8 cellular contexts compared by ENCODE assay signal in the genomic region with DNA sequence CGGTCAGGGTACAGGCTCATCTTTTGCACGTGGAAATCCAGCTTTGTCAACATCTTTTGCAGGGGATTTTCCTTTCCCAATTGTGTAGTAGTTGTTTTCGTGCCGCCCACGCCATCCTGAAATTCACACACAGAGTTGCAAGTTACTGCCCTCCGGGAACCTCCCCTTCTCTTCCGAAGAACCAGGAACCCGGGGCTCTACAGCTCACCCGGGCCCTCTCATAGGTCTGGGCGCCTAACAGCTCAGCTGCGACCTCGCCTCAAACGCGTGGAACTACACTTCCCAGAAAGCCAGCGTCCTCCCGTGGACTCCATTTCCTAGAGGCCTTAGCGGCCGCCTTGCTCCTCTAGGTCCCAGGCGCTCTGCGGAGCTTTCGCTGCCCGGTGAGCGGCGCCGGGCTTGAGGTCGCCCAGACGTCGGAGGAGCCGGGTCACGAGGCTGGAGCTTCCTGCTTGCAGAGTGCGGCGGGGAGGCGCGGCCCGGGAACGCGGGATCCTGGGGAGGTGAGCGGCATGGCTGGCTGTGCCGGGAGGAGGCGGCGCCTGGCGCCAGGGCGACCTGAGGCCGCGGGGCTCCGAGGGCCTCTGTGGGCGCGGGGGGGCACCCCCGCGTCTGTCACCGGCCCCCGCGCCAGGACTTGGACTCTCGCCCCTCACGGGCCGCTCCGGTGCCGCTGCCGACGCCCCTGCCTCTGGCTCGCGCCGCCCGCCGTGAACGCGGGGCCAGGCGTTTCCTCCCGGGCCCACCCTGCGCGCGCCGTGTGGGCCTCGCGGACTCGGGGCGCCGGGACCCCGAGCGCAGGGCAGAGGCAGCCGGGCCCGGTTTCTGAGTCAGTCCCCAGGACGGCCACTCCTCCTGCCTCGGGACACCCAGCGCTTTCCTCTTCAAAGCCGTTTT. TPM values are rescaled to one million over a fixed set of nuclear protein-coding genes. Genes with fewer than 3 reads are reported as not detected.
DNase-seq lines count a peak whose midpoint lies in the region; ATAC-seq and TF ChIP-seq lines count a peak whose summit lies in the region.

A gene (plus strand): TSS at position 329 of the 897 bp plus-strand sequence. CDS start 1,095 bp downstream, outside the sequence.

- peak within 1 kb of the TSS; percentile 72 for H3K4me3 ChIP-seq in AG04449 (ENCODE audit: low read depth, low read length)

- H3K36me3 Mint-ChIP-seq in WTC11, result peaks cover 14% of the 10 kb centered on the region
- H3K36me3 Mint-ChIP-seq in immature natural killer cell, result peaks cover 3 to 7% (median 7%) of the 10 kb centered on the region in 3 donors

- H3K4me3 Mint-ChIP-seq in WTC11, result peak within 1 kb of the TSS; percentile 66
- peak within 1 kb of the TSS; percentile 88 to 95 (median 93) for H3K4me3 Mint-ChIP-seq in immature natural killer cell

- POLR2A ChIA-PET in AG04449 (lab: Yijun Ruan, JAX) (interaction anchor here (1.0 to 1.2 kb wide), 3 partner anchors 130 to 691 kb away, joined by 3 to 7 read pairs (median 7); a partner anchor contains a TSS), WTC11 (lab: Charles Lee) (interaction anchor here (0.6 to 1.2 kb wide), 6 partner anchors 9 to 136 kb away, joined by 3 to 6 read pairs (median 4); a partner anchor contains a TSS)

- 0 out of 2 replicates have a peak, but pooled peaks cover under 1% of the 10 kb centered on the region for H3K27me3 Mint-ChIP-seq in WTC11 (ENCODE audit: low read depth)
- H3K27me3 Mint-ChIP-seq in immature natural killer cell (ENCODE audit: low read depth in 3 of 3), result peaks cover 0 to 5% (median 2%) of the 10 kb centered on the region in 3 donors

- TF ChIP-seq CTCF in AG04449 (IDR thresholded peaks at IDR 0.05; ENCODE audit: insufficient read depth, low read length, missing control alignments) (peak; percentile 15), WTC11 (IDR thresholded peaks at IDR 0.05) (no peak)

- CTCF ChIA-PET in AG04449 (lab: Yijun Ruan, JAX) (no interaction called here), WTC11 (lab: Charles Lee) (interaction anchor here (0.9 to 2.0 kb wide), 7 partner anchors 21 to 200 kb away, joined by 3 to 23 read pairs (median 6); a partner anchor contains a TSS)

- no peak within 1 kb of the TSS for H3K27ac Mint-ChIP-seq in WTC11
- peak within 1 kb of the TSS; percentile 58 to 92 (median 86) for H3K27ac Mint-ChIP-seq in immature natural killer cell

- DNase-seq in AG04449 (ENCODE audit: low read depth, low spot score) (peak; percentile 54), NCI-H2196 treated with DMSO at 0.1 percent for 48 hours (lab: John Stamatoyannopoulos, UW; ENCODE audit: unreplicated experiment) (peak; percentile 84), WTC11 (ENCODE audit: low spot score) (peak; percentile 91), caudate nucleus (lab: John Stamatoyannopoulos, UW) (peak; percentile 36 to 95 (median 86)), immature natural killer cell (peak; percentile 77 to 79 (median 78)), smooth muscle cell of the brain vasculature (ENCODE audit: low read depth, low spot score) (peak; percentile 82)

- H3K4me1 Mint-ChIP-seq in WTC11 (peaks cover 14% of the 10 kb centered on the region), immature natural killer cell (peaks cover 27 to 33% of the 10 kb centered on the region in 2 donors)

- ATAC-seq in GM18870 (IDR thresholded peaks at IDR 0.05; ENCODE audit: unreplicated experiment) (peak; percentile 100), HG03108 (IDR thresholded peaks at IDR 0.05; ENCODE audit: unreplicated experiment) (peak; percentile 99), WTC11 (peak; percentile 99)

- peak within 1 kb of the TSS; percentile 36 for H3K27ac ChIP-seq in caudate nucleus (ENCODE audit: low read depth, low read length)

- no peaks in the 10 kb centered on the region for H3K9me3 Mint-ChIP-seq in WTC11
- H3K9me3 Mint-ChIP-seq in immature natural killer cell, result no peaks in the 10 kb centered on the region

TF ChIP-seq in WTC11, 78 proteins besides CTCF, POLR2A, EP300 and RAD21 (continues in another document):
- TF ChIP-seq, protein P1, sequence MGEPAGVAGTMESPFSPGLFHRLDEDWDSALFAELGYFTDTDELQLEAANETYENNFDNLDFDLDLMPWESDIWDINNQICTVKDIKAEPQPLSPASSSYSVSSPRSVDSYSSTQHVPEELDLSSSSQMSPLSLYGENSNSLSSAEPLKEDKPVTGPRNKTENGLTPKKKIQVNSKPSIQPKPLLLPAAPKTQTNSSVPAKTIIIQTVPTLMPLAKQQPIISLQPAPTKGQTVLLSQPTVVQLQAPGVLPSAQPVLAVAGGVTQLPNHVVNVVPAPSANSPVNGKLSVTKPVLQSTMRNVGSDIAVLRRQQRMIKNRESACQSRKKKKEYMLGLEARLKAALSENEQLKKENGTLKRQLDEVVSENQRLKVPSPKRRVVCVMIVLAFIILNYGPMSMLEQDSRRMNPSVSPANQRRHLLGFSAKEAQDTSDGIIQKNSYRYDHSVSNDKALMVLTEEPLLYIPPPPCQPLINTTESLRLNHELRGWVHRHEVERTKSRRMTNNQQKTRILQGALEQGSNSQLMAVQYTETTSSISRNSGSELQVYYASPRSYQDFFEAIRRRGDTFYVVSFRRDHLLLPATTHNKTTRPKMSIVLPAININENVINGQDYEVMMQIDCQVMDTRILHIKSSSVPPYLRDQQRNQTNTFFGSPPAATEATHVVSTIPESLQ (CRISPR knock-in tag; IDR thresholded peaks at IDR 0.05), result no peak
- TF ChIP-seq, protein P2, sequence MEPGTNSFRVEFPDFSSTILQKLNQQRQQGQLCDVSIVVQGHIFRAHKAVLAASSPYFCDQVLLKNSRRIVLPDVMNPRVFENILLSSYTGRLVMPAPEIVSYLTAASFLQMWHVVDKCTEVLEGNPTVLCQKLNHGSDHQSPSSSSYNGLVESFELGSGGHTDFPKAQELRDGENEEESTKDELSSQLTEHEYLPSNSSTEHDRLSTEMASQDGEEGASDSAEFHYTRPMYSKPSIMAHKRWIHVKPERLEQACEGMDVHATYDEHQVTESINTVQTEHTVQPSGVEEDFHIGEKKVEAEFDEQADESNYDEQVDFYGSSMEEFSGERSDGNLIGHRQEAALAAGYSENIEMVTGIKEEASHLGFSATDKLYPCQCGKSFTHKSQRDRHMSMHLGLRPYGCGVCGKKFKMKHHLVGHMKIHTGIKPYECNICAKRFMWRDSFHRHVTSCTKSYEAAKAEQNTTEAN (CRISPR knock-in tag; IDR thresholded peaks at IDR 0.05), result peak; percentile 78
- TF ChIP-seq, protein P3, sequence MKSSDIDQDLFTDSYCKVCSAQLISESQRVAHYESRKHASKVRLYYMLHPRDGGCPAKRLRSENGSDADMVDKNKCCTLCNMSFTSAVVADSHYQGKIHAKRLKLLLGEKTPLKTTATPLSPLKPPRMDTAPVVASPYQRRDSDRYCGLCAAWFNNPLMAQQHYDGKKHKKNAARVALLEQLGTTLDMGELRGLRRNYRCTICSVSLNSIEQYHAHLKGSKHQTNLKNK (CRISPR knock-in tag; IDR thresholded peaks at IDR 0.05), result no peak
- 0 out of 2 replicates have a peak, but pooled peaks have one; percentile 78 for TF ChIP-seq ZBTB21 (CRISPR knock-in tag; IDR thresholded peaks at IDR 0.05; ENCODE audit: borderline replicate concordance)
- TF ChIP-seq, protein P4, sequence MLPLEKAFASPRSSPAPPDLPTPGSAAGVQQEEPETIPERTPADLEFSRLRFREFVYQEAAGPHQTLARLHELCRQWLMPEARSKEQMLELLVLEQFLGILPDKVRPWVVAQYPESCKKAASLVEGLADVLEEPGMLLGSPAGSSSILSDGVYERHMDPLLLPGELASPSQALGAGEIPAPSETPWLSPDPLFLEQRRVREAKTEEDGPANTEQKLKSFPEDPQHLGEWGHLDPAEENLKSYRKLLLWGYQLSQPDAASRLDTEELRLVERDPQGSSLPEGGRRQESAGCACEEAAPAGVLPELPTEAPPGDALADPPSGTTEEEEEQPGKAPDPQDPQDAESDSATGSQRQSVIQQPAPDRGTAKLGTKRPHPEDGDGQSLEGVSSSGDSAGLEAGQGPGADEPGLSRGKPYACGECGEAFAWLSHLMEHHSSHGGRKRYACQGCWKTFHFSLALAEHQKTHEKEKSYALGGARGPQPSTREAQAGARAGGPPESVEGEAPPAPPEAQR (CRISPR knock-in tag; IDR thresholded peaks at IDR 0.05), result no peak
- TF ChIP-seq, protein P5, sequence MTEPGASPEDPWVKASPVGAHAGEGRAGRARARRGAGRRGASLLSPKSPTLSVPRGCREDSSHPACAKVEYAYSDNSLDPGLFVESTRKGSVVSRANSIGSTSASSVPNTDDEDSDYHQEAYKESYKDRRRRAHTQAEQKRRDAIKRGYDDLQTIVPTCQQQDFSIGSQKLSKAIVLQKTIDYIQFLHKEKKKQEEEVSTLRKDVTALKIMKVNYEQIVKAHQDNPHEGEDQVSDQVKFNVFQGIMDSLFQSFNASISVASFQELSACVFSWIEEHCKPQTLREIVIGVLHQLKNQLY (CRISPR knock-in tag; IDR thresholded peaks at IDR 0.05), result no peak
- TF ChIP-seq, protein P6, sequence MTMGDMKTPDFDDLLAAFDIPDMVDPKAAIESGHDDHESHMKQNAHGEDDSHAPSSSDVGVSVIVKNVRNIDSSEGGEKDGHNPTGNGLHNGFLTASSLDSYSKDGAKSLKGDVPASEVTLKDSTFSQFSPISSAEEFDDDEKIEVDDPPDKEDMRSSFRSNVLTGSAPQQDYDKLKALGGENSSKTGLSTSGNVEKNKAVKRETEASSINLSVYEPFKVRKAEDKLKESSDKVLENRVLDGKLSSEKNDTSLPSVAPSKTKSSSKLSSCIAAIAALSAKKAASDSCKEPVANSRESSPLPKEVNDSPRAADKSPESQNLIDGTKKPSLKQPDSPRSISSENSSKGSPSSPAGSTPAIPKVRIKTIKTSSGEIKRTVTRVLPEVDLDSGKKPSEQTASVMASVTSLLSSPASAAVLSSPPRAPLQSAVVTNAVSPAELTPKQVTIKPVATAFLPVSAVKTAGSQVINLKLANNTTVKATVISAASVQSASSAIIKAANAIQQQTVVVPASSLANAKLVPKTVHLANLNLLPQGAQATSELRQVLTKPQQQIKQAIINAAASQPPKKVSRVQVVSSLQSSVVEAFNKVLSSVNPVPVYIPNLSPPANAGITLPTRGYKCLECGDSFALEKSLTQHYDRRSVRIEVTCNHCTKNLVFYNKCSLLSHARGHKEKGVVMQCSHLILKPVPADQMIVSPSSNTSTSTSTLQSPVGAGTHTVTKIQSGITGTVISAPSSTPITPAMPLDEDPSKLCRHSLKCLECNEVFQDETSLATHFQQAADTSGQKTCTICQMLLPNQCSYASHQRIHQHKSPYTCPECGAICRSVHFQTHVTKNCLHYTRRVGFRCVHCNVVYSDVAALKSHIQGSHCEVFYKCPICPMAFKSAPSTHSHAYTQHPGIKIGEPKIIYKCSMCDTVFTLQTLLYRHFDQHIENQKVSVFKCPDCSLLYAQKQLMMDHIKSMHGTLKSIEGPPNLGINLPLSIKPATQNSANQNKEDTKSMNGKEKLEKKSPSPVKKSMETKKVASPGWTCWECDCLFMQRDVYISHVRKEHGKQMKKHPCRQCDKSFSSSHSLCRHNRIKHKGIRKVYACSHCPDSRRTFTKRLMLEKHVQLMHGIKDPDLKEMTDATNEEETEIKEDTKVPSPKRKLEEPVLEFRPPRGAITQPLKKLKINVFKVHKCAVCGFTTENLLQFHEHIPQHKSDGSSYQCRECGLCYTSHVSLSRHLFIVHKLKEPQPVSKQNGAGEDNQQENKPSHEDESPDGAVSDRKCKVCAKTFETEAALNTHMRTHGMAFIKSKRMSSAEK (CRISPR knock-in tag; IDR thresholded peaks at IDR 0.05; ENCODE audit: borderline replicate concordance), result no peak

RNA-seq across cellular contexts. Expression of the gene that starts here (rescaled TPM):
- total RNA-seq in WTC11 (2021), result 22.1 to 26.2 TPM (median 25.0 TPM) in 3 replicates
- 1 to 10 TPM; 2.2 to 5.1 (median 2.7) TPM for polyA plus RNA-seq in immature natural killer cell

Comparison
In these comparisons a context has a peak if more than half of its experiments do, and no peak if none do; other contexts are left out.
1. Peak in every context shown above with its lines: DNase-seq, ATAC-seq, H3K4me3 ChIP-seq and H3K27ac ChIP-seq.